Comparison of ENCODE assay signal across 20 cellular contexts in the genomic region with DNA sequence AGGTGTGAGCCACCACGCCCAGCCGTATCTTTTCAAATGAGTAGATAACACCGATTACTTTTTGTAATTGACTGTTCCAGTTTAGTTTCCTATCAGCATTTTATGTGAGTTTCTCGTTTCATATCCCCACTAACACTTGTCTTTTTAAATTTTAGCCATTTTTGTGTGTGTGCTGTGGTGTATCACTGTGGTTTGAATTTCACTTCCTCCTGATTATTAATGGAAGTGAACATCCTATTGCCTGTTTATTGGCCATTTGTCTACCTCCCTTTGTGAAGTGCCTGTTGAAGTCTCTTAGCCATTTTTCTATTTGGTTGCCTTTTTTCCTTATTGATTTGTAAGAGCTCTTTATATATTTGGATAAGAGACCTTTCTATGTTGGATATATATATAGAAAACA. TPM values are rescaled to one million over a fixed set of nuclear protein-coding genes. Genes with fewer than 3 reads are reported as not detected.
DNase-seq lines count a peak whose midpoint lies in the region; ATAC-seq and TF ChIP-seq lines count a peak whose summit lies in the region.
"Had no signal": no experiment of that assay in that cellular context is flagged by ENCODE, and none has a peak within 500 bp of the region (broad histone marks: within the 10 kb centered on the region; RNA-seq: fewer than 3 reads in every experiment).

No MANE protein-coding gene starts in this region.

- H3K4me3 ChIP-seq in Karpas-422 (ENCODE audit: low read length) (0 out of 2 replicates have a peak overlapping the region, but pooled peaks have one; percentile 18), heart left ventricle (no peak overlapping the region)
- H3K4me3 ChIP-seq: A549, K562 had no signal

- H3K4me1 Mint-ChIP-seq in natural killer cell (peaks cover 7 to 9% of the 10 kb centered on the region in 2 donors), activated B cell treated with CpG ODN at 0.5 μM for 24 hours (peaks cover 31% of the 10 kb centered on the region)
- H3K4me1 Mint-ChIP-seq in natural killer cell treated with Interleukin-12 subunit alpha and Interleukin-12 subunit beta and Interleukin-15 and Interleukin-18, amount 100 ng/mL, for 72 hours (ENCODE audit: low read depth in 2 of 2), result peaks cover 9 to 11% of the 10 kb centered on the region in 2 donors
- peaks cover 5 to 26% of the 10 kb centered on the region in 2 donors for H3K4me1 Mint-ChIP-seq in stimulated activated naive B cell treated with anti-CD40 and anti-IgM and Interleukin-4, amounts not matched to agents 10 μg/mL and 1 μg/mL and 100 μg/mL, for 72 hours

- no peak for ATAC-seq in natural killer cell
- ATAC-seq in natural killer cell treated with Interleukin-12 subunit alpha and Interleukin-12 subunit beta and Interleukin-15 and Interleukin-18, amount 100 ng/mL, for 72 hours, result no peak
- ATAC-seq in activated B cell treated with CpG ODN at 0.5 μM for 24 hours (ENCODE audit: low read depth), result no peak
- ATAC-seq in stimulated activated naive B cell treated with anti-CD40 and anti-IgM and Interleukin-4, amounts not matched to agents 10 μg/mL and 1 μg/mL and 100 μg/mL, for 72 hours (replicated peaks), result no peak
- ATAC-seq in HG03565 (IDR thresholded peaks at IDR 0.05; ENCODE audit: unreplicated experiment), result no peak
- no peak for ATAC-seq in heart left ventricle
- ATAC-seq: A549, K562 had no signal

- H3K9me3 ChIP-seq in Karpas-422 (ENCODE audit: low read length), result no peaks in the 10 kb centered on the region
- H3K9me3 ChIP-seq in heart left ventricle, result peaks cover 0 to 6% (median 0%) of the 10 kb centered on the region in 12 donors
- H3K9me3 ChIP-seq: A549 had no signal

- H3K4me3 Mint-ChIP-seq in natural killer cell (peak overlapping the region; percentile 17), activated B cell treated with CpG ODN at 0.5 μM for 24 hours (peak overlapping the region; percentile 33)
- no peak overlapping the region for H3K4me3 Mint-ChIP-seq in natural killer cell treated with Interleukin-12 subunit alpha and Interleukin-12 subunit beta and Interleukin-15 and Interleukin-18, amount 100 ng/mL, for 72 hours
- H3K4me3 Mint-ChIP-seq in stimulated activated naive B cell treated with anti-CD40 and anti-IgM and Interleukin-4, amounts not matched to agents 10 μg/mL and 1 μg/mL and 100 μg/mL, for 72 hours, result no peak overlapping the region
- H3K4me3 Mint-ChIP-seq: H9 had no signal

- intact Hi-C loops in natural killer cell (cut with micrococcal nuclease), result no loop called here
- intact Hi-C loops in activated B cell treated with CpG ODN at 0.5 μM for 24 hours (cut with micrococcal nuclease), result no loop called here
- intact Hi-C loops in heart left ventricle (cut with DNase I), result loop anchor here in 1 of 10 donors (10.0 kb wide), 1 partner anchor 533 kb away; a partner anchor contains a TSS

- H3K36me3 ChIP-seq in Karpas-422 (ENCODE audit: insufficient read depth, low read length), result no peaks in the 10 kb centered on the region
- H3K36me3 ChIP-seq in heart left ventricle, result no peaks in the 10 kb centered on the region

- peaks cover 26% of the 10 kb centered on the region for H3K79me2 ChIP-seq in Karpas-422 (ENCODE audit: low read length)

- H3K36me3 Mint-ChIP-seq in natural killer cell (no peaks in the 10 kb centered on the region), activated B cell treated with CpG ODN at 0.5 μM for 24 hours (ENCODE audit: low read depth) (peaks cover 8% of the 10 kb centered on the region)
- H3K36me3 Mint-ChIP-seq in natural killer cell treated with Interleukin-12 subunit alpha and Interleukin-12 subunit beta and Interleukin-15 and Interleukin-18, amount 100 ng/mL, for 72 hours, result no peaks in the 10 kb centered on the region
- no peaks in the 10 kb centered on the region for H3K36me3 Mint-ChIP-seq in stimulated activated naive B cell treated with anti-CD40 and anti-IgM and Interleukin-4, amounts not matched to agents 10 μg/mL and 1 μg/mL and 100 μg/mL, for 72 hours

- H3K9me3 Mint-ChIP-seq in natural killer cell (no peaks in the 10 kb centered on the region), activated B cell treated with CpG ODN at 0.5 μM for 24 hours (no peaks in the 10 kb centered on the region)
- H3K9me3 Mint-ChIP-seq in natural killer cell treated with Interleukin-12 subunit alpha and Interleukin-12 subunit beta and Interleukin-15 and Interleukin-18, amount 100 ng/mL, for 72 hours, result no peaks in the 10 kb centered on the region
- no peaks in the 10 kb centered on the region for H3K9me3 Mint-ChIP-seq in stimulated activated naive B cell treated with anti-CD40 and anti-IgM and Interleukin-4, amounts not matched to agents 10 μg/mL and 1 μg/mL and 100 μg/mL, for 72 hours

- TF ChIP-seq CTCF in natural killer cell (IDR thresholded peaks at IDR 0.05) (no peak), activated B cell treated with CpG ODN at 0.5 μM for 24 hours (IDR thresholded peaks at IDR 0.05) (no peak), heart left ventricle (IDR thresholded peaks at IDR 0.05) (no peak)

- H3K27ac Mint-ChIP-seq in natural killer cell (no peak overlapping the region), activated B cell treated with CpG ODN at 0.5 μM for 24 hours (peak overlapping the region; percentile 78)
- H3K27ac Mint-ChIP-seq in natural killer cell treated with Interleukin-12 subunit alpha and Interleukin-12 subunit beta and Interleukin-15 and Interleukin-18, amount 100 ng/mL, for 72 hours, result no peak overlapping the region
- peak overlapping the region; percentile 60 for H3K27ac Mint-ChIP-seq in stimulated activated naive B cell treated with anti-CD40 and anti-IgM and Interleukin-4, amounts not matched to agents 10 μg/mL and 1 μg/mL and 100 μg/mL, for 72 hours
- H3K27ac Mint-ChIP-seq: H9 had no signal

- peak overlapping the region; percentile 89 for H2AFZ ChIP-seq in Karpas-422 (ENCODE audit: low read length)

- H3K4me2 ChIP-seq in Karpas-422 (ENCODE audit: low read depth, low read length, poor library complexity, severe bottlenecking), result peak overlapping the region; percentile 12
- H3K4me2 ChIP-seq: A549 had no signal

- 90 to 95% (median 94%) methylated on average over 4 of the region's 4 CpGs for whole genome bisulfite sequencing in heart left ventricle, 4 donors

- H3K27me3 Mint-ChIP-seq in natural killer cell (ENCODE audit: low read depth in 2 of 2) (peaks cover 23 to 30% of the 10 kb centered on the region in 2 donors), activated B cell treated with CpG ODN at 0.5 μM for 24 hours (no peaks in the 10 kb centered on the region)
- H3K27me3 Mint-ChIP-seq in natural killer cell treated with Interleukin-12 subunit alpha and Interleukin-12 subunit beta and Interleukin-15 and Interleukin-18, amount 100 ng/mL, for 72 hours, result peaks cover 9% of the 10 kb centered on the region in 2 donors
- no peaks in the 10 kb centered on the region for H3K27me3 Mint-ChIP-seq in stimulated activated naive B cell treated with anti-CD40 and anti-IgM and Interleukin-4, amounts not matched to agents 10 μg/mL and 1 μg/mL and 100 μg/mL, for 72 hours

- H3K27me3 ChIP-seq in Karpas-422 (ENCODE audit: low read length) (no peaks in the 10 kb centered on the region), heart left ventricle (no peaks in the 10 kb centered on the region)

- no peak overlapping the region for H3K9ac ChIP-seq in Karpas-422 (ENCODE audit: low read length)

- TF ChIP-seq POLR2A in heart left ventricle (IDR thresholded peaks at IDR 0.05), result no peak

- H3K4me1 ChIP-seq in Karpas-422 (ENCODE audit: low read length) (peaks cover 43% of the 10 kb centered on the region), heart left ventricle (peaks cover 0 to 58% (median 13%) of the 10 kb centered on the region in 12 donors)

- no peak for DNase-seq in natural killer cell
- DNase-seq in natural killer cell treated with Interleukin-12 subunit alpha and Interleukin-12 subunit beta and Interleukin-15 and Interleukin-18, amount 100 ng/mL, for 72 hours (ENCODE audit: low spot score), result no peak
- peak; percentile 61 for DNase-seq in Karpas-422
- DNase-seq in activated B cell treated with CpG ODN at 0.5 μM for 24 hours, result no peak
- DNase-seq in stimulated activated naive B cell treated with anti-CD40 and anti-IgM and Interleukin-4, amounts not matched to agents 10 μg/mL and 1 μg/mL and 100 μg/mL, for 72 hours, result no peak
- no peak for DNase-seq in middle frontal gyrus (ENCODE audit: extremely low spot score, low spot score)
- DNase-seq in heart left ventricle, result no peak
- DNase-seq: C1 segment of cervical spinal cord, DMS79 treated with DMSO at 0.1 percent for 48 hours, H9, NCI-H1092, NCI-H1436 treated with DMSO at 0.1 percent for 48 hours, NCI-H2029, NCI-H2171, NCI-H446, NCI-H526 treated with DMSO at 0.1 percent for 48 hours, T-helper 1 cell had no signal

- no peaks in the 10 kb centered on the region for H4K20me1 ChIP-seq in Karpas-422 (ENCODE audit: insufficient read depth, low read depth, low read length)

- POLR2A ChIA-PET in activated B cell treated with CpG ODN at 0.5 μM for 24 hours (lab: Charles Lee), result no interaction called here

- CTCF ChIA-PET in activated B cell treated with CpG ODN at 0.5 μM for 24 hours (lab: Charles Lee), result no interaction called here

- H3K9me2 ChIP-seq in Karpas-422 (replicated peaks; ENCODE audit: insufficient read depth, low read length), result no peaks in the 10 kb centered on the region

- no peak overlapping the region for H3K27ac ChIP-seq in Karpas-422 (ENCODE audit: low read length)
- peak overlapping the region in 1 of 12 donors; percentile 27 for H3K27ac ChIP-seq in heart left ventricle

RNA-seq across cellular contexts. Expression of a gene that starts 2.3 kb away (rescaled TPM):
- 10 to 100 TPM; 29.1 to 40.1 (median 36.3) TPM for total RNA-seq in natural killer cell
- total RNA-seq in natural killer cell treated with Interleukin-12 subunit alpha and Interleukin-12 subunit beta and Interleukin-15 and Interleukin-18, amount 100 ng/mL, for 72 hours, result 10 to 100 TPM; 29.0 to 35.0 TPM
- 23.8 and 35.8 TPM in 2 replicates for total RNA-seq in Karpas-422 (2014; rRNA removed; shearing (Covaris generic); ENCODE audit: low replicate concordance)
- total RNA-seq in activated B cell treated with CpG ODN at 0.5 μM for 24 hours, result 29.3 and 39.2 TPM in 2 replicates
- 10 to 100 TPM in 7 of 9 donors, 1 to 10 TPM in 2; 8.6 to 18.9 (median 12.1) TPM for total RNA-seq in heart left ventricle
- 10 to 100 TPM; 10.4 to 16.3 TPM for polyA plus RNA-seq in heart left ventricle

Comparison
In these comparisons a context has a peak if more than half of its experiments do, and no peak if none do; other contexts are left out.
1. H3K4me3 Mint-ChIP-seq: peak in natural killer cell (single experiment) and activated B cell treated with CpG ODN at 0.5 μM for 24 hours (single experiment); none in natural killer cell treated with Interleukin-12 subunit alpha and Interleukin-12 subunit beta and Interleukin-15 and Interleukin-18, amount 100 ng/mL, for 72 hours (single experiment) and stimulated activated naive B cell treated with anti-CD40 and anti-IgM and Interleukin-4, amounts not matched to agents 10 μg/mL and 1 μg/mL and 100 μg/mL, for 72 hours (0 of 2).
2. H3K27ac Mint-ChIP-seq: peak in activated B cell treated with CpG ODN at 0.5 μM for 24 hours (single experiment) and stimulated activated naive B cell treated with anti-CD40 and anti-IgM and Interleukin-4, amounts not matched to agents 10 μg/mL and 1 μg/mL and 100 μg/mL, for 72 hours (single experiment); none in natural killer cell (0 of 2) and natural killer cell treated with Interleukin-12 subunit alpha and Interleukin-12 subunit beta and Interleukin-15 and Interleukin-18, amount 100 ng/mL, for 72 hours (0 of 2).